Comparison of ENCODE assay signal across 1 cellular context in genomic region chr1:229432116-229432461, GRCh38.
A peak's percentile ranks its signal among the peaks of the same experiment; 100 is the strongest.
TF ChIP-seq lines count a peak whose summit lies in the region.

No MANE protein-coding gene starts in this region.

TF ChIP-seq in GM23338, 12 proteins besides CTCF, POLR2A, EP300 and RAD21 (continued from another document):
- no peak for TF ChIP-seq ZNF462 (CRISPR knock-in tag; IDR thresholded peaks at IDR 0.05)
- TF ChIP-seq EZH2 (IDR thresholded peaks at IDR 0.05; ENCODE audit: low read depth, unreplicated experiment) = peak; percentile 57
- no peak for TF ChIP-seq POLR2AphosphoS5 (IDR thresholded peaks at IDR 0.05; ENCODE audit: low read depth)
- no peak for TF ChIP-seq CREB1 (CRISPR knock-in tag; IDR thresholded peaks at IDR 0.05; ENCODE audit: low read depth)
